In the genomic region with DNA sequence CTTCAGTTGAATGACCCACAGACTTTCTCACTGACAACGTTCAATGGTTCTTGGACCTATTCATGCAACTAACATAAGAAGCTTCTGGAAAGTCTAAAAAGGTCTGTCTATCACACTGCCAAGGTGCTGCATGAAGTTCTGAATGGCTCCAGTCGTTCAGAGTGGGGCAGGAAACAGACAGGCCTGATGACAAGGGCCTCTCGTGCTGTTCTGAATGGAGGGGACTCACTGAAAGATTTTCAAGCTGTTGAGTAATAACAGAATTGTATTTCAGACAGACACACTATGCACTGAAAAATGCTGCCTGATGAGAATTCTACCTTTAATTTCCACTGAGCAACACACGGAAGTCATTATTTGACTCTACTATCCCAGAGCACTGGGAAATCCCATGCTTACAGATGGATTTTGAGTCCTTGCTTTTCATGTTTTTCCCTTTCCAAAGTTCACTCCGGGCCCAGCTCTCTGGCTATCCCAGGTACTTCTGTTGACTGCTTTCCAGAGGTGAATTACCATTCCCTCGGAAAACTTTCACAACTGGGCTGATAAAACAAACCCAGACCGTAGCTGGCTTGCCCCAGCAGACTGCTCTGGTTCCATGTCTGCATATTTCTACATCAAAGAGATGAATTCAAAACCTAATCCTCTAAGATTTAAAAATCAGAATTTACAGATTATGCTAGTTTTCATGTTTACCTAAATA, we compare ENCODE assay signal across 18 cellular contexts.
DNase-seq lines count a peak whose midpoint lies in the region; ATAC-seq and TF ChIP-seq lines count a peak whose summit lies in the region.
"Had no signal": no experiment of that assay in that cellular context is flagged by ENCODE, and none has a peak within 500 bp of the region (broad histone marks: within the 10 kb centered on the region; RNA-seq: fewer than 3 reads in every experiment).

No MANE protein-coding gene starts in this region.

- no peak overlapping the region for H3K4me3 ChIP-seq in CD4-positive, alpha-beta memory T cell (ENCODE audit: low read length in 2 of 2)
- no peak overlapping the region for H3K4me3 ChIP-seq in muscle layer of duodenum (ENCODE audit: low read depth in 1 of 2, low read length in 2 of 2)
- H3K4me3 ChIP-seq: gastroesophageal sphincter, pancreas, testis had no signal

- peak overlapping the region in 6 of 7 donors; percentile 19 to 72 (median 50) for H3K27ac Mint-ChIP-seq in CD14-positive monocyte
- peak overlapping the region in 6 of 7 donors; percentile 76 to 94 (median 88) for H3K27ac Mint-ChIP-seq in CD4-positive, alpha-beta memory T cell
- peak overlapping the region; percentile 46 for H3K27ac Mint-ChIP-seq in activated naive CD8-positive, alpha-beta T cell treated with anti-CD3 and anti-CD28 coated beads, Interleukin-2, amount 50 U/mL, for 24 hours

- ATAC-seq in activated naive CD8-positive, alpha-beta T cell treated with anti-CD3 and anti-CD28 coated beads, Interleukin-2, amount 50 U/mL, for 24 hours: no peak
- ATAC-seq in GM21576 (IDR thresholded peaks at IDR 0.05; ENCODE audit: unreplicated experiment): no peak
- ATAC-seq: esophagus mucosa, gastroesophageal sphincter had no signal

- TF ChIP-seq CTCF in CD14-positive monocyte (IDR thresholded peaks at IDR 0.05): no peak
- TF ChIP-seq CTCF in GM10266 (IDR thresholded peaks at IDR 0.05; ENCODE audit: control insufficient read depth, insufficient read depth, low read depth, missing control alignments): no peak

- H3K36me3 ChIP-seq in CD4-positive, alpha-beta memory T cell (ENCODE audit: insufficient read depth, low read length): peaks cover 52% of the 10 kb centered on the region
- no peaks in the 10 kb centered on the region for H3K36me3 ChIP-seq in muscle layer of duodenum (ENCODE audit: control insufficient read depth in 1 of 2, insufficient read depth in 2 of 2, low read length in 2 of 2)
- H3K36me3 ChIP-seq: gastroesophageal sphincter, pancreas had no signal

- no peak overlapping the region for H3K27ac ChIP-seq in CD4-positive, alpha-beta memory T cell (ENCODE audit: low read depth, low read length)
- H3K27ac ChIP-seq in muscle layer of duodenum (ENCODE audit: low read length): peak overlapping the region; percentile 21
- H3K27ac ChIP-seq: gastroesophageal sphincter, testis had no signal

- H3K9me3 ChIP-seq in CD4-positive, alpha-beta memory T cell (ENCODE audit: control insufficient read depth in 1 of 2, low read length in 2 of 2): no peaks in the 10 kb centered on the region
- H3K9me3 ChIP-seq in muscle layer of duodenum (ENCODE audit: control insufficient read depth in 1 of 2, low read length in 2 of 2): no peaks in the 10 kb centered on the region
- H3K9me3 ChIP-seq: gastroesophageal sphincter, pancreas, SK-N-SH, testis had no signal

- POLR2A ChIA-PET in CD4-positive, alpha-beta memory T cell (lab: Charles Lee; ENCODE audit: partially characterized antibody): interaction anchor here (0.7 to 1.3 kb wide), 3 partner anchors 8 to 424 kb away, joined by 3 to 4 read pairs (median 3); partner anchors contain the start of gene MEIG1

- no peak overlapping the region for H3K4me3 Mint-ChIP-seq in CD14-positive monocyte
- peak overlapping the region in 2 of 8 donors; percentile 40 to 56 for H3K4me3 Mint-ChIP-seq in CD4-positive, alpha-beta memory T cell
- H3K4me3 Mint-ChIP-seq in activated naive CD8-positive, alpha-beta T cell treated with anti-CD3 and anti-CD28 coated beads, Interleukin-2, amount 50 U/mL, for 24 hours: no peak overlapping the region

- intact Hi-C loops in CD14-positive monocyte (cut with micrococcal nuclease): loop anchor here (5.0 to 10.0 kb wide), 2 partner anchors 42 to 289 kb away; no protein-coding TSS in a partner anchor
- intact Hi-C loops in CD4-positive, alpha-beta memory T cell (cut with micrococcal nuclease): no loop called here

- CTCF ChIA-PET in CD4-positive, alpha-beta memory T cell (lab: Charles Lee; ENCODE audit: partially characterized antibody): interaction anchor here (1.0 to 4.4 kb wide), 9 partner anchors 8 to 294 kb away, joined by 3 to 49 read pairs (median 11); no protein-coding TSS in a partner anchor

- peaks cover 50 to 66% of the 10 kb centered on the region in 2 donors for H3K36me3 Mint-ChIP-seq in CD14-positive monocyte
- H3K36me3 Mint-ChIP-seq in CD4-positive, alpha-beta memory T cell: peaks cover 53 to 85% of the 10 kb centered on the region in 2 donors
- H3K36me3 Mint-ChIP-seq in activated naive CD8-positive, alpha-beta T cell treated with anti-CD3 and anti-CD28 coated beads, Interleukin-2, amount 50 U/mL, for 24 hours (ENCODE audit: low read depth): peaks cover 19% of the 10 kb centered on the region

- no peaks in the 10 kb centered on the region for H3K9me3 Mint-ChIP-seq in CD14-positive monocyte
- H3K9me3 Mint-ChIP-seq in CD4-positive, alpha-beta memory T cell: no peaks in the 10 kb centered on the region
- no peaks in the 10 kb centered on the region for H3K9me3 Mint-ChIP-seq in activated naive CD8-positive, alpha-beta T cell treated with anti-CD3 and anti-CD28 coated beads, Interleukin-2, amount 50 U/mL, for 24 hours

- peaks cover 91% of the 10 kb centered on the region for H3K4me1 ChIP-seq in CD4-positive, alpha-beta memory T cell (ENCODE audit: insufficient read depth, low read length)
- H3K4me1 ChIP-seq in muscle layer of duodenum (ENCODE audit: control insufficient read depth in 1 of 2, insufficient read depth in 2 of 2, low read length in 2 of 2): peaks cover 9% of the 10 kb centered on the region in 2 donors

- no peaks in the 10 kb centered on the region for H3K27me3 Mint-ChIP-seq in CD14-positive monocyte (ENCODE audit: low read depth in 3 of 3)
- H3K27me3 Mint-ChIP-seq in CD4-positive, alpha-beta memory T cell: no peaks in the 10 kb centered on the region
- H3K27me3 Mint-ChIP-seq in activated naive CD8-positive, alpha-beta T cell treated with anti-CD3 and anti-CD28 coated beads, Interleukin-2, amount 50 U/mL, for 24 hours: no peaks in the 10 kb centered on the region

- DNase-seq in CD14-positive monocyte (ENCODE audit: low spot score) (no peak), cerebellar cortex (ENCODE audit: low spot score) (no peak), GM10266 (ENCODE audit: extremely low spot score) (no peak)
- DNase-seq in CD4-positive, alpha-beta memory T cell: no peak
- no peak for DNase-seq in activated naive CD8-positive, alpha-beta T cell treated with anti-CD3 and anti-CD28 coated beads, Interleukin-2, amount 50 U/mL, for 24 hours
- no peak for DNase-seq in effector CD8-positive, alpha-beta T cell (lab: John Stamatoyannopoulos, UW)
- DNase-seq: AML-193; GDM1; KBM-7; NCI-H2081; pancreas; SK-N-SH; stimulated activated CD4-positive, alpha-beta T cell treated with anti-CD3 and anti-CD28 coated beads, Interleukin-2, amount 100 ng/mL, for 48 hours; testis had no signal

- H3K27me3 ChIP-seq in CD4-positive, alpha-beta memory T cell (ENCODE audit: insufficient read depth, low read length): no peaks in the 10 kb centered on the region
- no peaks in the 10 kb centered on the region for H3K27me3 ChIP-seq in muscle layer of duodenum (ENCODE audit: low read depth, low read length)
- H3K27me3 ChIP-seq: gastroesophageal sphincter, pancreas, testis had no signal

- H3K4me1 Mint-ChIP-seq in CD14-positive monocyte: peaks cover 18% of the 10 kb centered on the region
- peaks cover 67 to 100% (median 86%) of the 10 kb centered on the region in 4 donors for H3K4me1 Mint-ChIP-seq in CD4-positive, alpha-beta memory T cell
- peaks cover 79% of the 10 kb centered on the region for H3K4me1 Mint-ChIP-seq in activated naive CD8-positive, alpha-beta T cell treated with anti-CD3 and anti-CD28 coated beads, Interleukin-2, amount 50 U/mL, for 24 hours
